ENCODE assay signal across 8 cellular contexts in genomic region chr19:2050991-2051770, GRCh38. TPM values are rescaled to one million over a fixed set of nuclear protein-coding genes. Genes with fewer than 3 reads are reported as not detected.
DNase-seq lines count a peak whose midpoint lies in the region; ATAC-seq and TF ChIP-seq lines count a peak whose summit lies in the region.

Gene MKNK2 (minus strand): TSS chr19:2051244. CDS start chr19:2050851, 393 bp downstream.

- H3K27ac Mint-ChIP-seq in chondrocyte (ENCODE audit: unreplicated experiment), result peak within 1 kb of the TSS; percentile 85

- peak; percentile 44 for ATAC-seq in GM18868 (IDR thresholded peaks at IDR 0.05; ENCODE audit: unreplicated experiment)
- peak; percentile 48 for ATAC-seq in HG03135 (IDR thresholded peaks at IDR 0.05; ENCODE audit: unreplicated experiment)

- peak; percentile 79 for TF ChIP-seq CTCF in chondrocyte (IDR thresholded peaks at IDR 0.05)

- H3K4me1 Mint-ChIP-seq in chondrocyte (ENCODE audit: low read depth), result peaks cover 44% of the 10 kb centered on the region

- no peaks in the 10 kb centered on the region for H3K27me3 Mint-ChIP-seq in chondrocyte (ENCODE audit: low read depth)

- H3K9me3 Mint-ChIP-seq in chondrocyte (ENCODE audit: low read depth), result no peaks in the 10 kb centered on the region

- peak within 1 kb of the TSS; percentile 79 for H3K4me3 Mint-ChIP-seq in chondrocyte (ENCODE audit: unreplicated experiment)

- H3K36me3 Mint-ChIP-seq in chondrocyte (ENCODE audit: low read depth), result no peaks in the 10 kb centered on the region

- DNase-seq in AG08395 (ENCODE audit: low spot score) (peak; percentile 99), NCI-H226 (peak; percentile 60), chondrocyte (ENCODE audit: low spot score) (peak; percentile 97), kidney tubule cell (ENCODE audit: low spot score) (peak; percentile 89)
- DNase-seq in activated CD4-positive, alpha-beta T cell treated with anti-CD3 and anti-CD28 coated beads for 24 hours (ENCODE audit: low read depth in 2 of 2), result peak; percentile 92 to 97
- peak; percentile 90 to 98 (median 94) for DNase-seq in stimulated activated CD4-positive, alpha-beta T cell treated with anti-CD3 and anti-CD28 coated beads, Interleukin-1b, Interleukin-23, amount 100 ng/mL, for 24 hours (ENCODE audit: low read depth in 4 of 4, low spot score in 1 of 4)

RNA-seq across cellular contexts. Expression of gene MKNK2, which starts in this region (rescaled TPM):
- total RNA-seq in chondrocyte, result 32.8 to 127 TPM (median 125 TPM) in 3 replicates

Comparison
In these comparisons a context has a peak if more than half of its experiments do, and no peak if none do; other contexts are left out.
1. Peak in every context shown above with its lines: DNase-seq and ATAC-seq.